Comparison of ENCODE assay signal across 1 cellular context in genomic region chr15:48910554-48910953, GRCh38. TPM values are rescaled to one million over a fixed set of nuclear protein-coding genes. Genes with fewer than 3 reads are reported as not detected.
"Had no signal": no experiment of that assay in that cellular context is flagged by ENCODE, and none has a peak within 500 bp of the region (broad histone marks: within the 10 kb centered on the region; RNA-seq: fewer than 3 reads in every experiment).

No MANE protein-coding gene starts in this region.

RNA-seq across cellular contexts. Expression of gene SHC4, which starts 53.2 kb away (rescaled TPM):
- total RNA-seq: naive thymus-derived CD8-positive, alpha-beta T cell had no signal
- polyA plus RNA-seq: naive thymus-derived CD8-positive, alpha-beta T cell had no signal
